ENCODE assay signal across 23 cellular contexts in genomic region chr2:128715360-128715759, GRCh38.
DNase-seq lines count a peak whose midpoint lies in the region; ATAC-seq, FAIRE-seq and TF ChIP-seq lines count a peak whose summit lies in the region.
"Had no signal": no experiment of that assay in that cellular context is flagged by ENCODE, and none has a peak within 500 bp of the region (broad histone marks: within the 10 kb centered on the region; RNA-seq: fewer than 3 reads in every experiment).

No MANE protein-coding gene starts in this region.

- TF ChIP-seq CTCF in H1 (IDR thresholded peaks at IDR 0.05; ENCODE audit: control extremely low read depth in 1 of 3, insufficient read depth in 1 of 3, low read depth in 1 of 3, low read length in 3 of 3) = no peak

- no peak overlapping the region for H2BK15ac ChIP-seq in H1 (ENCODE audit: low read length)

- H3K36me3 ChIP-seq in H1 (ENCODE audit: control insufficient read depth in 2 of 4, insufficient read depth in 4 of 4, low read length in 3 of 4) = no peaks in the 10 kb centered on the region
- H3K36me3 ChIP-seq: MG63 had no signal

- H3K27ac ChIP-seq in H1 (ENCODE audit: low read depth, low read length) = no peak overlapping the region

- H3K23me2 ChIP-seq in H1 (ENCODE audit: low read depth, low read length) = no peaks in the 10 kb centered on the region

- H3K27me3 Mint-ChIP-seq in immature natural killer cell (ENCODE audit: low read depth in 3 of 3) = peaks cover 0 to 9% (median 0%) of the 10 kb centered on the region in 3 donors

- no peaks in the 10 kb centered on the region for H3K4me1 ChIP-seq in H1 (replicated peaks in 1 of 4; ENCODE audit: control insufficient read depth in 3 of 4, insufficient read depth in 4 of 4, low read length in 3 of 4)

- no peak overlapping the region for H3K4me3 ChIP-seq in H1 (ENCODE audit: extremely low read depth in 1 of 4, insufficient read depth in 2 of 4, low read depth in 3 of 4, low read length in 4 of 4)
- H3K4me3 ChIP-seq: GM12878, MG63 had no signal

- TF ChIP-seq RAD21 in H1 (IDR thresholded peaks at IDR 0.05 in 1 of 2, conservative IDR thresholded peaks at IDR 0.05 in 1 of 2; ENCODE audit: low read depth in 2 of 2, low read length in 2 of 2) = no peak

- H4K91ac ChIP-seq in H1 (replicated peaks; ENCODE audit: insufficient read length, low read length) = no peak overlapping the region

- no peak overlapping the region for H3K27ac Mint-ChIP-seq in stimulated activated effector memory CD8-positive, alpha-beta T cell treated with anti-CD3 and anti-CD28 coated beads, Interleukin-12 subunit alpha, Interleukin-12 subunit beta, amount 100 ng/mL, for 72 hours
- H3K27ac Mint-ChIP-seq in immature natural killer cell = no peak overlapping the region
- H3K27ac Mint-ChIP-seq: CD4-positive, CD25-positive, alpha-beta regulatory T cell had no signal

- no peak for FAIRE-seq in H1 (lab: Jason Lieb, UNC)
- FAIRE-seq: GM12878, H54, HepG2 had no signal

- H3K9me3 Mint-ChIP-seq in stimulated activated effector memory CD8-positive, alpha-beta T cell treated with anti-CD3 and anti-CD28 coated beads, Interleukin-12 subunit alpha, Interleukin-12 subunit beta, amount 100 ng/mL, for 72 hours = peaks cover 1% of the 10 kb centered on the region
- peaks cover 0 to 6% (median 0%) of the 10 kb centered on the region in 6 donors for H3K9me3 Mint-ChIP-seq in immature natural killer cell

- no peak overlapping the region; a peak in 1 of 4 replicates for H3K4me2 ChIP-seq in H1 (ENCODE audit: insufficient read depth in 1 of 2, low read depth in 2 of 2, low read length in 2 of 2)
- H3K4me2 ChIP-seq: SK-N-SH had no signal

- POLR2A ChIA-PET in H1 (lab: Charles Lee; ENCODE audit: partially characterized antibody) = no interaction called here

- no peaks in the 10 kb centered on the region for H3K9me3 ChIP-seq in H1 (ENCODE audit: insufficient read depth in 2 of 2, low read depth in 1 of 2, low read length in 1 of 2)
- H3K9me3 ChIP-seq: MG63, SK-N-SH had no signal

- H3K18ac ChIP-seq in H1 (ENCODE audit: extremely low read depth, low read length) = no peak overlapping the region

- no peak overlapping the region for H3K14ac ChIP-seq in H1 (ENCODE audit: insufficient read length)

- H3K56ac ChIP-seq in H1 (replicated peaks; ENCODE audit: insufficient read length, low read depth, low read length) = no peak overlapping the region

- H3K4me1 Mint-ChIP-seq in stimulated activated effector memory CD8-positive, alpha-beta T cell treated with anti-CD3 and anti-CD28 coated beads, Interleukin-12 subunit alpha, Interleukin-12 subunit beta, amount 100 ng/mL, for 72 hours = no peaks in the 10 kb centered on the region
- H3K4me1 Mint-ChIP-seq in immature natural killer cell = no peaks in the 10 kb centered on the region
- H3K4me1 Mint-ChIP-seq: CD4-positive, CD25-positive, alpha-beta regulatory T cell had no signal

- H2AK5ac ChIP-seq in H1 (ENCODE audit: low read depth, low read length) = no peak overlapping the region

- 0 out of 2 replicates have a peak overlapping the region, but pooled peaks have one; percentile 6 for H4K8ac ChIP-seq in H1 (ENCODE audit: extremely low read depth, insufficient read depth, low read length)

- H2BK12ac ChIP-seq in H1 (ENCODE audit: low read depth, low read length) = no peak overlapping the region; the same call in 1 of the 2 replicates

- H3K4me3 Mint-ChIP-seq in stimulated activated effector memory CD8-positive, alpha-beta T cell treated with anti-CD3 and anti-CD28 coated beads, Interleukin-12 subunit alpha, Interleukin-12 subunit beta, amount 100 ng/mL, for 72 hours = no peak overlapping the region
- H3K4me3 Mint-ChIP-seq in immature natural killer cell = no peak overlapping the region
- H3K4me3 Mint-ChIP-seq: CD4-positive, CD25-positive, alpha-beta regulatory T cell had no signal

- TF ChIP-seq POLR2A in H1 (IDR thresholded peaks at IDR 0.05; ENCODE audit: control extremely low read depth in 1 of 2, low read depth in 2 of 2, low read length in 2 of 2) = no peak

- H2AFZ ChIP-seq in H1 (ENCODE audit: low read length) = no peak overlapping the region; the same call in 1 of the 2 replicates

- no peak overlapping the region for H2BK20ac ChIP-seq in H1 (ENCODE audit: low read length)

- no peaks in the 10 kb centered on the region for H4K20me1 ChIP-seq in H1 (replicated peaks in 1 of 2; ENCODE audit: control insufficient read depth in 1 of 2, insufficient read depth in 2 of 2, low read length in 2 of 2)

- no peaks in the 10 kb centered on the region for H3K79me2 ChIP-seq in H1 (ENCODE audit: control insufficient read depth in 1 of 2, insufficient read depth in 2 of 2, low read length in 2 of 2)

- H2BK120ac ChIP-seq in H1 (replicated peaks; ENCODE audit: low read depth, low read length) = no peak overlapping the region

- no peaks in the 10 kb centered on the region for H3K27me3 ChIP-seq in H1 (replicated peaks in 1 of 4; ENCODE audit: control insufficient read depth in 3 of 4, extremely low read depth in 1 of 4, insufficient read depth in 3 of 4, low read length in 3 of 4)
- H3K27me3 ChIP-seq: MG63 had no signal

- H3K23ac ChIP-seq in H1 (ENCODE audit: insufficient read length) = no peak overlapping the region

- no peak for TF ChIP-seq EP300 in H1 (IDR thresholded peaks at IDR 0.05; ENCODE audit: borderline replicate concordance in 1 of 2, low read depth in 2 of 2, low read length in 2 of 2)

- no peak overlapping the region for H4K5ac ChIP-seq in H1 (ENCODE audit: insufficient read length, low read depth, low read length)

- no peak overlapping the region for H3K9ac ChIP-seq in H1 (replicated peaks in 1 of 4; ENCODE audit: extremely low read depth in 1 of 4, low read depth in 3 of 4, low read length in 3 of 4)
- H3K9ac ChIP-seq: SK-N-SH had no signal

- 86% methylated on average over 7 of the region's 7 CpGs; no CpG with 5 or more reads in 1 of the 2 experiments for WGBS in H1 (ENCODE audit: extremely low coverage in 1 of 2, insufficient coverage in 1 of 2, insufficient read length in 1 of 2, insufficient replicate concordance in 2 of 2, low coverage in 1 of 2, low lambda C conversion rate in 2 of 2, missing lambda C conversion rate in 1 of 2), 2 experiments

- H2BK5ac ChIP-seq in H1 (ENCODE audit: low read depth, low read length) = no peak overlapping the region

- no peaks in the 10 kb centered on the region for H3K79me1 ChIP-seq in H1 (ENCODE audit: low read depth, low read length)

- H3K4ac ChIP-seq in H1 (replicated peaks; ENCODE audit: insufficient read length, low read depth, low read length) = no peak overlapping the region

- H3K36me3 Mint-ChIP-seq in stimulated activated effector memory CD8-positive, alpha-beta T cell treated with anti-CD3 and anti-CD28 coated beads, Interleukin-12 subunit alpha, Interleukin-12 subunit beta, amount 100 ng/mL, for 72 hours = no peaks in the 10 kb centered on the region
- H3K36me3 Mint-ChIP-seq in immature natural killer cell = no peaks in the 10 kb centered on the region
- H3K36me3 Mint-ChIP-seq: CD4-positive, CD25-positive, alpha-beta regulatory T cell had no signal

- ATAC-seq in stimulated activated effector memory CD8-positive, alpha-beta T cell treated with anti-CD3 and anti-CD28 coated beads, Interleukin-12 subunit alpha, Interleukin-12 subunit beta, amount 100 ng/mL, for 72 hours = peak; percentile 26
- no peak for ATAC-seq in HG02678 (IDR thresholded peaks at IDR 0.05; ENCODE audit: unreplicated experiment)

- CTCF ChIA-PET in H1 (lab: Charles Lee; ENCODE audit: partially characterized antibody) = interaction anchor here (0.6 to 4.6 kb wide), 12 partner anchors 8 to 85 kb away, joined by 3 to 23 read pairs (median 4); no protein-coding TSS in a partner anchor

- DNase-seq in NCI-H82 (lab: John Stamatoyannopoulos, UW) (peak; percentile 59), NCI-H82 treated with DMSO at 0.1 percent for 48 hours (lab: John Stamatoyannopoulos, UW; ENCODE audit: unreplicated experiment) (no peak), NCI-H524 (lab: John Stamatoyannopoulos, UW) (peak; percentile 74 to 85), H1 (ENCODE audit: low read depth in 1 of 2, low spot score in 2 of 2) (peak in 1 of 2 experiments; percentile 19), immature natural killer cell (no peak), Kasumi-1 (lab: John Stamatoyannopoulos, UW) (no peak)
- DNase-seq in stimulated activated effector memory CD8-positive, alpha-beta T cell treated with anti-CD3 and anti-CD28 coated beads, Interleukin-12 subunit alpha, Interleukin-12 subunit beta, amount 100 ng/mL, for 72 hours (ENCODE audit: low spot score in 2 of 2) = peak in 1 of 2 donors; percentile 20
- DNase-seq: 8988T; CD4-positive, CD25-positive, alpha-beta regulatory T cell; COR-L47; KBM-7; MG63; NCI-H1048; NCI-H1436 treated with DMSO at 0.1 percent for 48 hours; NCI-H2029; NCI-H446; NCI-H748 treated with DMSO at 0.1 percent for 48 hours; SHP77 treated with DMSO at 0.1 percent for 48 hours; SK-N-SH had no signal

TF ChIP-seq in H1, 55 proteins besides CTCF, POLR2A, EP300 and RAD21 (continues in another document):
- TF ChIP-seq RBBP5 (IDR thresholded peaks at IDR 0.05; ENCODE audit: borderline replicate concordance, low read depth, low read length) (no peak), KDM1A (IDR thresholded peaks at IDR 0.05; ENCODE audit: borderline replicate concordance, low read length) (no peak), GABPA (IDR thresholded peaks at IDR 0.05; ENCODE audit: borderline replicate concordance, insufficient read depth, low read length) (no peak)

Comparison
In these comparisons a context has a peak if more than half of its experiments do, and no peak if none do; other contexts are left out.
1. DNase-seq: peak in NCI-H82 (single experiment) and NCI-H524 (2 of 2); none in NCI-H82 treated with DMSO at 0.1 percent for 48 hours (single experiment), immature natural killer cell (0 of 3) and Kasumi-1 (0 of 2).